In the genomic region with DNA sequence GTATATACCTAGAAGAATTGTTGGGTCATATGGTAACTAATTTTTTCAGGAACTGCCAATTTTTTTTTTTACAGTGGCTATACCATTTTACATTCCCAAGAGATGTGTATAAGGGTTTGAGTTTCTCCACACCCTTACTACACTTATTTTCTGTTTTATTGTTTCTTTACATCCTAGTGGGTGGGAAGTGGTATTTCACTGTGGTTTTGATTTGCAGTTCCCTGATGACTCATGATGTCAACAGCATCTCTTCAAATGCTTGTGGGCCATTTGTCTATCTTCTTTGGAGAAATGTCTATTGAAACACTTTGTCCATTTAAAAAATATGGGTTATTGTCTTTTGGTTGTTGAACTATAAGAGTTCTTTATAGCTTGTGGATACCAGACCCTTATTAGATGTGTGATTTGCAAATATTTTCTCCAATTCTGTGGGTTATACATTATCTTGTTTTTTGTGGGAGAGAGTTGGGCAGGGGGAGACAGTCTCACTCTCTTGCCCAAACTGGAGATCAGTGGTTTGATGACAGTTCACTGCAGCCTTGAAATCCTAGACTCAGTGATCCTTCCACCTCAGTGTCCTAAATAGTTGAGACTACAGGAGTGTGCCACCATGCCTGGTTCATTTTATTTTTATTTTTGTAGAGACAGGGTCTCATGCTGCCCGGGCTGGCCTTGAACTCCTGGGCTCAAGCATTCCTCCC, we compare ENCODE assay signal across 1 cellular context.
A peak's percentile ranks its signal among the peaks of the same experiment; 100 is the strongest.
TF ChIP-seq lines count a peak whose summit lies in the region.

No MANE protein-coding gene starts in this region.

TF ChIP-seq in GM12878, 131 proteins besides CTCF, POLR2A, EP300 and RAD21 (continued from another document):
- TF ChIP-seq IKZF2 (IDR thresholded peaks at IDR 0.05) (peak in 1 of 2 experiments; percentile 27; a peak in 1 of 4 replicates), WRNIP1 (IDR thresholded peaks at IDR 0.05; ENCODE audit: borderline replicate concordance, low read depth, low read length) (no peak), BCL11A (IDR thresholded peaks at IDR 0.05; ENCODE audit: low read depth, low read length) (no peak), POLR2AphosphoS2 (IDR thresholded peaks at IDR 0.05; ENCODE audit: low read depth, low read length) (no peak), CHD1 (IDR thresholded peaks at IDR 0.05; ENCODE audit: low read depth, low read length) (no peak), PBX3 (IDR thresholded peaks at IDR 0.05; ENCODE audit: insufficient replicate concordance, low read depth, low read length) (no peak), SPI1 (IDR thresholded peaks at IDR 0.05; ENCODE audit: borderline replicate concordance, insufficient read depth, low read depth, low read length) (peak; percentile 51; the same call in 1 of the 2 replicates)
- TF ChIP-seq, protein P1, sequence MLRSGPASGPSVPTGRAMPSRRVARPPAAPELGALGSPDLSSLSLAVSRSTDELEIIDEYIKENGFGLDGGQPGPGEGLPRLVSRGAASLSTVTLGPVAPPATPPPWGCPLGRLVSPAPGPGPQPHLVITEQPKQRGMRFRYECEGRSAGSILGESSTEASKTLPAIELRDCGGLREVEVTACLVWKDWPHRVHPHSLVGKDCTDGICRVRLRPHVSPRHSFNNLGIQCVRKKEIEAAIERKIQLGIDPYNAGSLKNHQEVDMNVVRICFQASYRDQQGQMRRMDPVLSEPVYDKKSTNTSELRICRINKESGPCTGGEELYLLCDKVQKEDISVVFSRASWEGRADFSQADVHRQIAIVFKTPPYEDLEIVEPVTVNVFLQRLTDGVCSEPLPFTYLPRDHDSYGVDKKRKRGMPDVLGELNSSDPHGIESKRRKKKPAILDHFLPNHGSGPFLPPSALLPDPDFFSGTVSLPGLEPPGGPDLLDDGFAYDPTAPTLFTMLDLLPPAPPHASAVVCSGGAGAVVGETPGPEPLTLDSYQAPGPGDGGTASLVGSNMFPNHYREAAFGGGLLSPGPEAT (IDR thresholded peaks at IDR 0.05; ENCODE audit: low read depth): no peak
